8 cellular contexts compared by ENCODE assay signal in genomic region chrX:136879001-136879667, GRCh38. TPM values are rescaled to one million over a fixed set of nuclear protein-coding genes. Genes with fewer than 3 reads are reported as not detected.
DNase-seq lines count a peak whose midpoint lies in the region; ATAC-seq and TF ChIP-seq lines count a peak whose summit lies in the region.

No MANE protein-coding gene starts in this region.

- peaks cover 57% of the 10 kb centered on the region for H4K20me1 ChIP-seq in BLaER1

- H3K9ac ChIP-seq in BLaER1 (peak overlapping the region; percentile 99), colonic mucosa (ENCODE audit: low read depth in 2 of 2, low read length in 2 of 2) (peak overlapping the region; percentile 86 to 92), mucosa of stomach (ENCODE audit: low read length) (peak overlapping the region; percentile 99)

- peak overlapping the region; percentile 74 for H3K4me2 ChIP-seq in BLaER1

- ATAC-seq in HG03457 (IDR thresholded peaks at IDR 0.05; ENCODE audit: unreplicated experiment): no peak

- peak overlapping the region; percentile 98 for H3K27ac ChIP-seq in BLaER1
- H3K27ac ChIP-seq in colonic mucosa: peak overlapping the region; percentile 84

- H3K27me3 ChIP-seq in BLaER1 (peaks cover 25% of the 10 kb centered on the region; the same call in 1 of the 2 replicates), colonic mucosa (no peaks in the 10 kb centered on the region), mucosa of stomach (ENCODE audit: control insufficient read depth, insufficient read depth, low read length) (no peaks in the 10 kb centered on the region)

- peaks cover 6% of the 10 kb centered on the region; the same call in 1 of the 2 replicates for H3K9me3 ChIP-seq in BLaER1
- no peaks in the 10 kb centered on the region for H3K9me3 ChIP-seq in colonic mucosa
- no peaks in the 10 kb centered on the region for H3K9me3 ChIP-seq in mucosa of stomach (ENCODE audit: control insufficient read depth, low read length)

- H3K36me3 ChIP-seq in BLaER1: peaks cover 48% of the 10 kb centered on the region
- no peaks in the 10 kb centered on the region for H3K36me3 ChIP-seq in colonic mucosa
- H3K36me3 ChIP-seq in mucosa of stomach (ENCODE audit: control insufficient read depth, insufficient read depth, low read length): no peaks in the 10 kb centered on the region

- intact Hi-C loops in colonic mucosa (cut with DNase I): no loop called here

- H3K4me3 ChIP-seq in BLaER1 (peak overlapping the region; percentile 71), colonic mucosa (peak overlapping the region; percentile 56), mucosa of stomach (ENCODE audit: low read length) (peak overlapping the region; percentile 90)

- DNase-seq in M059J (ENCODE audit: low read depth) (peak; percentile 32), colonic mucosa (no peak), superior temporal gyrus (ENCODE audit: extremely low spot score) (no peak), NCI-H1417 treated with DMSO at 0.1 percent for 48 hours (lab: John Stamatoyannopoulos, UW) (no peak), germinal center (ENCODE audit: low spot score) (no peak)

- TF ChIP-seq CTCF in colonic mucosa (IDR thresholded peaks at IDR 0.05): no peak

- H3K4me1 ChIP-seq in BLaER1: peaks cover 20% of the 10 kb centered on the region; the same call in 1 of the 2 replicates
- no peaks in the 10 kb centered on the region for H3K4me1 ChIP-seq in colonic mucosa
- no peaks in the 10 kb centered on the region for H3K4me1 ChIP-seq in mucosa of stomach (ENCODE audit: control insufficient read depth, insufficient read depth, low read length)

RNA-seq across cellular contexts. Expression of gene RBMX, which starts 1.4 kb away (rescaled TPM):
- 383 and 530 TPM in 2 replicates for total RNA-seq in M059J (2014; rRNA removed; shearing (Covaris generic))
- total RNA-seq in colonic mucosa: 100 to 1,000 TPM; 103 to 139 TPM
